ENCODE assay signal across 21 cellular contexts in genomic region chr11:126698576-126698975, GRCh38.
A peak's percentile ranks its signal among the peaks of the same experiment; 100 is the strongest.
DNase-seq lines count a peak whose midpoint lies in the region; ATAC-seq and TF ChIP-seq lines count a peak whose summit lies in the region.
"Had no signal": no experiment of that assay in that cellular context is flagged by ENCODE, and none has a peak within 500 bp of the region (broad histone marks: within the 10 kb centered on the region; RNA-seq: fewer than 3 reads in every experiment).

No MANE protein-coding gene starts in this region.

- no peaks in the 10 kb centered on the region for H3K36me3 ChIP-seq in GM23338 (ENCODE audit: insufficient read depth)
- H3K36me3 ChIP-seq: BE2C, Peyer's patch had no signal

- H3K27me3 Mint-ChIP-seq in GM23338 (ENCODE audit: insufficient read depth, low read depth, poor library complexity) (peaks cover 8% of the 10 kb centered on the region), neural crest cell (ENCODE audit: low read depth) (no peaks in the 10 kb centered on the region)
- H3K27me3 Mint-ChIP-seq: CD4-positive, CD25-positive, alpha-beta regulatory T cell had no signal

- intact Hi-C loops in posterior vena cava (cut with DNase I): no loop called here

- TF ChIP-seq CTCF in GM23338 (conservative IDR thresholded peaks at IDR 0.05; ENCODE audit: low read depth in 2 of 2): no peak
- TF ChIP-seq CTCF in neural crest cell (conservative IDR thresholded peaks at IDR 0.05): no peak

- H3K79me2 ChIP-seq in GM23338 (replicated peaks; ENCODE audit: insufficient read depth): no peaks in the 10 kb centered on the region

- peak; percentile 29 for ATAC-seq in GM23338
- no peak for ATAC-seq in GM18868 (IDR thresholded peaks at IDR 0.05; ENCODE audit: unreplicated experiment)
- ATAC-seq in GM21737 (IDR thresholded peaks at IDR 0.05; ENCODE audit: unreplicated experiment): no peak
- ATAC-seq: HCT116, Right ventricle myocardium inferior had no signal

- H3K9me3 Mint-ChIP-seq in GM23338 (no peaks in the 10 kb centered on the region), neural crest cell (no peaks in the 10 kb centered on the region)

- no peaks in the 10 kb centered on the region for H3K9me2 ChIP-seq in GM23338 (ENCODE audit: insufficient read depth)

- H3K4me2 ChIP-seq in GM23338: 0 out of 2 replicates have a peak overlapping the region, but pooled peaks have one; percentile 14

- H4K20me1 ChIP-seq in GM23338 (replicated peaks; ENCODE audit: insufficient read depth): no peaks in the 10 kb centered on the region

- no peak overlapping the region for H3K4me3 Mint-ChIP-seq in GM23338
- no peak overlapping the region for H3K4me3 Mint-ChIP-seq in neural crest cell
- H3K4me3 Mint-ChIP-seq: CD4-positive, CD25-positive, alpha-beta regulatory T cell; IgD-negative memory B cell had no signal

- H3K27me3 ChIP-seq in GM23338 (ENCODE audit: insufficient read depth): no peaks in the 10 kb centered on the region
- H3K27me3 ChIP-seq: BE2C, Peyer's patch had no signal

- DNase-seq in GM23338 (ENCODE audit: low spot score): no peak
- peak; percentile 39 for DNase-seq in NCI-H2227 treated with DMSO at 0.1 percent for 48 hours (lab: John Stamatoyannopoulos, UW)
- peak; percentile 82 for DNase-seq in cerebellar cortex (ENCODE audit: low spot score)
- DNase-seq in neural crest cell (ENCODE audit: low read depth, low spot score): no peak
- DNase-seq in posterior vena cava (ENCODE audit: low spot score): no peak
- no peak for DNase-seq in NCI-H748 (lab: John Stamatoyannopoulos, UW; ENCODE audit: unreplicated experiment)
- DNase-seq: BE2C; CD4-positive, CD25-positive, alpha-beta regulatory T cell; COR-L47; DMS153; GF-D8; GM23248; NCI-H1105; NCI-H226; NK-92 treated with Interleukin-12 subunit alpha and Interleukin-12 subunit beta, amount 100 ng/mL, for 24 hours; Peyer's patch had no signal

- H3K27ac Mint-ChIP-seq in GM23338: no peak overlapping the region
- peak overlapping the region; percentile 92 for H3K27ac Mint-ChIP-seq in neural crest cell (ENCODE audit: unreplicated experiment)
- H3K27ac Mint-ChIP-seq: CD4-positive, CD25-positive, alpha-beta regulatory T cell; IgD-negative memory B cell had no signal

- no peaks in the 10 kb centered on the region for H3K36me3 Mint-ChIP-seq in GM23338 (ENCODE audit: low read depth)
- H3K36me3 Mint-ChIP-seq in neural crest cell (ENCODE audit: low read depth): no peaks in the 10 kb centered on the region
- H3K36me3 Mint-ChIP-seq: CD4-positive, CD25-positive, alpha-beta regulatory T cell; IgD-negative memory B cell had no signal

- peaks cover 4% of the 10 kb centered on the region; the same call in 1 of the 2 replicates for H3K4me1 ChIP-seq in GM23338 (ENCODE audit: insufficient read depth)
- H3K4me1 ChIP-seq: BE2C, Peyer's patch had no signal

- H3F3A ChIP-seq in GM23338 (replicated peaks; ENCODE audit: low read depth): no peaks in the 10 kb centered on the region

- 0 out of 2 replicates have a peak overlapping the region, but pooled peaks have one; percentile 23 for H2AFZ ChIP-seq in GM23338
- H2AFZ ChIP-seq: GM23248 had no signal

- H3K27ac ChIP-seq in GM23338 (ENCODE audit: low read depth): no peak overlapping the region
- H3K27ac ChIP-seq: GM23248, Peyer's patch had no signal

- H3K4me3 ChIP-seq in GM23338: no peak overlapping the region
- H3K4me3 ChIP-seq: GM23248, Peyer's patch had no signal

- H3K4me1 Mint-ChIP-seq in GM23338 (peaks cover 51% of the 10 kb centered on the region), neural crest cell (peaks cover 65% of the 10 kb centered on the region)
- H3K4me1 Mint-ChIP-seq: CD4-positive, CD25-positive, alpha-beta regulatory T cell had no signal

TF ChIP-seq in GM23338, 12 proteins besides CTCF, POLR2A, EP300 and RAD21 (continues in another document):
- TF ChIP-seq NANOG (IDR thresholded peaks at IDR 0.05; ENCODE audit: borderline replicate concordance) (no peak), CREB1 (CRISPR knock-in tag; IDR thresholded peaks at IDR 0.05; ENCODE audit: low read depth) (no peak), ZNF462 (CRISPR knock-in tag; IDR thresholded peaks at IDR 0.05) (no peak), STAT1 (IDR thresholded peaks at IDR 0.05; ENCODE audit: unreplicated experiment) (no peak), POLR2AphosphoS5 (IDR thresholded peaks at IDR 0.05; ENCODE audit: low read depth) (no peak), REST (IDR thresholded peaks at IDR 0.05; ENCODE audit: unreplicated experiment) (no peak), JUNB (IDR thresholded peaks at IDR 0.05; ENCODE audit: unreplicated experiment) (no peak), ZNF331 (CRISPR knock-in tag; IDR thresholded peaks at IDR 0.05; ENCODE audit: low read depth) (no peak)

Comparison
In these comparisons a context has a peak if more than half of its experiments do, and no peak if none do; other contexts are left out.
1. DNase-seq: peak in NCI-H2227 treated with DMSO at 0.1 percent for 48 hours (single experiment) and cerebellar cortex (single experiment); none in GM23338 (single experiment), neural crest cell (single experiment), posterior vena cava (single experiment) and NCI-H748 (single experiment).